1 cellular context compared by ENCODE assay signal in genomic region chr12:63857771-63858670, GRCh38.
TF ChIP-seq lines count a peak whose summit lies in the region.

No MANE protein-coding gene starts in this region.

TF ChIP-seq in IMR-90, 13 proteins besides CTCF, POLR2A, EP300 and RAD21 (continued from another document):
- TF ChIP-seq RFX5 (IDR thresholded peaks at IDR 0.05; ENCODE audit: low read depth, low read length) (no peak), BHLHE40 (IDR thresholded peaks at IDR 0.05; ENCODE audit: low read depth, low read length) (no peak), USF2 (IDR thresholded peaks at IDR 0.05; ENCODE audit: low read depth, low read length) (no peak), FOS (IDR thresholded peaks at IDR 0.05; ENCODE audit: low read depth, low read length) (no peak), MXI1 (IDR thresholded peaks at IDR 0.05; ENCODE audit: borderline replicate concordance, low read depth, low read length) (no peak), MAFK (IDR thresholded peaks at IDR 0.05; ENCODE audit: low read depth, low read length) (no peak), MAZ (IDR thresholded peaks at IDR 0.05; ENCODE audit: borderline replicate concordance, low read depth, low read length) (no peak), ELK1 (IDR thresholded peaks at IDR 0.05; ENCODE audit: borderline replicate concordance, low read depth, low read length) (no peak), CHD1 (IDR thresholded peaks at IDR 0.05; ENCODE audit: low read depth, low read length) (no peak), CEBPB (IDR thresholded peaks at IDR 0.05; ENCODE audit: low read depth, low read length) (no peak), SMC3 (IDR thresholded peaks at IDR 0.05; ENCODE audit: low read depth, low read length) (no peak)
